Comparison of ENCODE assay signal across 8 cellular contexts in the genomic region with DNA sequence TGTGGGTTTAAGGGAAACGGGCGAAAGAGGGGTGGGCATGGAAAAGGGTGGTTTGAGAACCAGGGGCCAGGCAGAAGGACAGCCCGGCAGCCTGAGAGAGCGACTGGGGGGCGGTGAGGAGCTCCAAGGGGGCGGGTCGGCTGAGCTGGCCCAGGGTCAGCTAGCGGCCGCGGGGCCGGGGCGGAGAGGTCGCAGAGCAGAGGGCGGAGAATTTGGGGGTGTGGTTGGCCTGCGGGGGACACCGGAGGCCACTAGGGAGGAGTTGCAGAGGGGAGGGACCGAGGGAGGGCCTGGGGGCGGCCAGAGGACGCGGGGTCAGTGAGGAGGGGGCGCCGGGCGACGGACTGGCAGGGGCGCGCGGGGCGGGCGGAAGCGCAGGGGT. TPM values are rescaled to one million over a fixed set of nuclear protein-coding genes. Genes with fewer than 3 reads are reported as not detected.
DNase-seq lines count a peak whose midpoint lies in the region; ATAC-seq and TF ChIP-seq lines count a peak whose summit lies in the region.

No MANE protein-coding gene starts in this region.

- peaks cover 11% of the 10 kb centered on the region for H3K27me3 ChIP-seq in CD4-positive, alpha-beta memory T cell (ENCODE audit: insufficient read depth, low read length)
- peaks cover 37% of the 10 kb centered on the region for H3K27me3 ChIP-seq in gastroesophageal sphincter

- no peaks in the 10 kb centered on the region for H3K36me3 ChIP-seq in CD4-positive, alpha-beta memory T cell (ENCODE audit: insufficient read depth, low read length)
- no peaks in the 10 kb centered on the region for H3K36me3 ChIP-seq in gastroesophageal sphincter

- peaks cover 27 to 29% of the 10 kb centered on the region in 2 donors for H3K27me3 Mint-ChIP-seq in CD4-positive, alpha-beta memory T cell

- no peak overlapping the region for H3K27ac ChIP-seq in CD4-positive, alpha-beta memory T cell (ENCODE audit: low read depth, low read length)
- H3K27ac ChIP-seq in gastroesophageal sphincter: peak overlapping the region in 1 of 4 donors; percentile 73

- H3K4me1 Mint-ChIP-seq in CD4-positive, alpha-beta memory T cell: peaks cover 2 to 17% (median 10%) of the 10 kb centered on the region in 4 donors

- no peak for TF ChIP-seq POLR2A in gastroesophageal sphincter (IDR thresholded peaks at IDR 0.05)

- TF ChIP-seq CTCF in WI38 (IDR thresholded peaks at IDR 0.05; ENCODE audit: low read depth, low read length): no peak
- TF ChIP-seq CTCF in gastroesophageal sphincter (IDR thresholded peaks at IDR 0.05): no peak

- ATAC-seq in gastroesophageal sphincter (no peak), HG02840 (IDR thresholded peaks at IDR 0.05; ENCODE audit: low FRiP score, unreplicated experiment) (no peak), GM19351 (IDR thresholded peaks at IDR 0.05; ENCODE audit: unreplicated experiment) (no peak)

- no peak overlapping the region for H3K4me3 ChIP-seq in CD4-positive, alpha-beta memory T cell (ENCODE audit: low read length in 2 of 2)
- H3K4me3 ChIP-seq in WI38 (ENCODE audit: low read depth, low read length): peak overlapping the region; percentile 58
- peak overlapping the region; percentile 25 to 69 for H3K4me3 ChIP-seq in gastroesophageal sphincter

- peaks cover 0 to 2% (median 0%) of the 10 kb centered on the region in 8 donors for H3K9me3 Mint-ChIP-seq in CD4-positive, alpha-beta memory T cell

- intact Hi-C loops in CD4-positive, alpha-beta memory T cell (cut with micrococcal nuclease): no loop called here
- intact Hi-C loops in posterior vena cava (cut with DNase I): no loop called here

- no peaks in the 10 kb centered on the region for H3K36me3 Mint-ChIP-seq in CD4-positive, alpha-beta memory T cell

- POLR2A ChIA-PET in CD4-positive, alpha-beta memory T cell (lab: Charles Lee; ENCODE audit: partially characterized antibody): interaction anchor here (1.0 kb wide), 1 partner anchor 54 kb away, joined by 3 read pairs; the partner anchor contains the start of gene NDUFS5

- no peak overlapping the region for H3K27ac Mint-ChIP-seq in CD4-positive, alpha-beta memory T cell

- H3K4me1 ChIP-seq in CD4-positive, alpha-beta memory T cell (ENCODE audit: insufficient read depth, low read length): no peaks in the 10 kb centered on the region
- peaks cover 0 to 38% (median 7%) of the 10 kb centered on the region in 3 donors for H3K4me1 ChIP-seq in gastroesophageal sphincter

- H3K4me3 Mint-ChIP-seq in CD4-positive, alpha-beta memory T cell: peak overlapping the region; percentile 48 to 79 (median 64)

- DNase-seq in CD4-positive, alpha-beta memory T cell: no peak
- peak; percentile 87 for DNase-seq in posterior vena cava (ENCODE audit: low spot score)
- DNase-seq in NCI-H2107 (lab: John Stamatoyannopoulos, UW): no peak
- no peak for DNase-seq in T1000 (lab: John Stamatoyannopoulos, UW)

- WGBS in gastroesophageal sphincter (ENCODE audit: low coverage in 1 of 2), 2 donors: 1 to 4% methylated on average over 5 to 13 of the region's 30 CpGs

- TF ChIP-seq EP300 in gastroesophageal sphincter (IDR thresholded peaks at IDR 0.05): no peak

- H3K9me3 ChIP-seq in CD4-positive, alpha-beta memory T cell (ENCODE audit: control insufficient read depth in 1 of 2, low read length in 2 of 2): no peaks in the 10 kb centered on the region
- no peaks in the 10 kb centered on the region for H3K9me3 ChIP-seq in gastroesophageal sphincter

- CTCF ChIA-PET in CD4-positive, alpha-beta memory T cell (lab: Charles Lee; ENCODE audit: partially characterized antibody): interaction anchor here (1.7 kb wide), 1 partner anchor 11 kb away, joined by 7 read pairs; no protein-coding TSS in a partner anchor

RNA-seq across cellular contexts. Expression of gene NDUFS5, which starts 54.7 kb away (rescaled TPM):
- total RNA-seq in CD4-positive, alpha-beta memory T cell: 100 to 1,000 TPM; 122 to 125 TPM
- 100 to 1,000 TPM; 616 to 665 TPM for polyA plus RNA-seq in CD4-positive, alpha-beta memory T cell
- 100 to 1,000 TPM; 300 to 553 (median 521) TPM for total RNA-seq in gastroesophageal sphincter
- total RNA-seq in posterior vena cava: 100 to 1,000 TPM; 203 to 208 TPM

Comparison
In these comparisons a context has a peak if more than half of its experiments do, and no peak if none do; other contexts are left out.
1. H3K4me3 ChIP-seq: peak in WI38 (single experiment) and gastroesophageal sphincter (2 of 2); none in CD4-positive, alpha-beta memory T cell (0 of 2).